Comparison of ENCODE assay signal across 9 cellular contexts in genomic region chr9:115591584-115591984, GRCh38.
DNase-seq lines count a peak whose midpoint lies in the region; ATAC-seq and TF ChIP-seq lines count a peak whose summit lies in the region.
"Had no signal": no experiment of that assay in that cellular context is flagged by ENCODE, and none has a peak within 500 bp of the region (broad histone marks: within the 10 kb centered on the region; RNA-seq: fewer than 3 reads in every experiment).

No MANE protein-coding gene starts in this region.

- H3K9me3 Mint-ChIP-seq in neural progenitor cell = peaks cover 2% of the 10 kb centered on the region
- H3K9me3 Mint-ChIP-seq in activated T-helper 1 cell treated with anti-CD3 and anti-CD28 coated beads, Interleukin-12 subunit alpha, Interleukin-12 subunit beta, Interleukin-2, Interleukin-4 antibody, amounts not matched to agents 30 ng/mL and 10 ng/mL and 1 ng/mL, durations not matched to agents 14 hours and 24 hours and 36 hours = no peaks in the 10 kb centered on the region

- TF ChIP-seq CTCF in BE2C (IDR thresholded peaks at IDR 0.05; ENCODE audit: low read depth, low read length) (peak; percentile 94), fibroblast of pulmonary artery (IDR thresholded peaks at IDR 0.05; ENCODE audit: low read length, missing control alignments) (peak; percentile 98), neural progenitor cell (IDR thresholded peaks at IDR 0.05) (peak; percentile 95)

- H3K4me3 Mint-ChIP-seq in neural progenitor cell = peak overlapping the region; percentile 61
- no peak overlapping the region for H3K4me3 Mint-ChIP-seq in activated T-helper 1 cell treated with anti-CD3 and anti-CD28 coated beads, Interleukin-12 subunit alpha, Interleukin-12 subunit beta, Interleukin-2, Interleukin-4 antibody, amounts not matched to agents 30 ng/mL and 10 ng/mL and 1 ng/mL, durations not matched to agents 14 hours and 24 hours and 36 hours

- H3K4me1 ChIP-seq in BE2C (no peaks in the 10 kb centered on the region), GM23248 (ENCODE audit: insufficient read depth) (peaks cover 68% of the 10 kb centered on the region), neural progenitor cell (peaks cover 22% of the 10 kb centered on the region)

- no peaks in the 10 kb centered on the region for H3K79me2 ChIP-seq in GM23248 (ENCODE audit: insufficient read depth)
- no peaks in the 10 kb centered on the region for H3K79me2 ChIP-seq in neural progenitor cell (ENCODE audit: low read depth)

- H3K27ac ChIP-seq in GM23248 (peak overlapping the region; percentile 96), neural progenitor cell (no peak overlapping the region)
- H3K27ac ChIP-seq: neutrophil had no signal

- peaks cover 28% of the 10 kb centered on the region for H3K4me1 Mint-ChIP-seq in neural progenitor cell
- no peaks in the 10 kb centered on the region for H3K4me1 Mint-ChIP-seq in activated T-helper 1 cell treated with anti-CD3 and anti-CD28 coated beads, Interleukin-12 subunit alpha, Interleukin-12 subunit beta, Interleukin-2, Interleukin-4 antibody, amounts not matched to agents 30 ng/mL and 10 ng/mL and 1 ng/mL, durations not matched to agents 14 hours and 24 hours and 36 hours (ENCODE audit: low read depth)

- H3K27me3 ChIP-seq in BE2C = no peaks in the 10 kb centered on the region
- no peaks in the 10 kb centered on the region for H3K27me3 ChIP-seq in GM23248 (replicated peaks; ENCODE audit: insufficient read depth)
- no peaks in the 10 kb centered on the region for H3K27me3 ChIP-seq in neural progenitor cell

- no peaks in the 10 kb centered on the region for H3K36me3 Mint-ChIP-seq in neural progenitor cell
- H3K36me3 Mint-ChIP-seq in activated T-helper 1 cell treated with anti-CD3 and anti-CD28 coated beads, Interleukin-12 subunit alpha, Interleukin-12 subunit beta, Interleukin-2, Interleukin-4 antibody, amounts not matched to agents 30 ng/mL and 10 ng/mL and 1 ng/mL, durations not matched to agents 14 hours and 24 hours and 36 hours (ENCODE audit: low read depth) = no peaks in the 10 kb centered on the region

- H3K9me2 ChIP-seq in GM23248 (ENCODE audit: insufficient read depth) = no peaks in the 10 kb centered on the region

- no peak overlapping the region for H2AFZ ChIP-seq in GM23248
- H2AFZ ChIP-seq in neural progenitor cell (replicated peaks) = peak overlapping the region; percentile 45

- H3K36me3 ChIP-seq in BE2C (no peaks in the 10 kb centered on the region), GM23248 (ENCODE audit: low read depth) (no peaks in the 10 kb centered on the region), neural progenitor cell (no peaks in the 10 kb centered on the region)
- H3K36me3 ChIP-seq: neutrophil had no signal

- H3K27me3 Mint-ChIP-seq in neural progenitor cell (ENCODE audit: insufficient read depth, low read depth) = peaks cover 4% of the 10 kb centered on the region
- peaks cover 8% of the 10 kb centered on the region for H3K27me3 Mint-ChIP-seq in activated T-helper 1 cell treated with anti-CD3 and anti-CD28 coated beads, Interleukin-12 subunit alpha, Interleukin-12 subunit beta, Interleukin-2, Interleukin-4 antibody, amounts not matched to agents 30 ng/mL and 10 ng/mL and 1 ng/mL, durations not matched to agents 14 hours and 24 hours and 36 hours (ENCODE audit: insufficient read depth)

- H3K9ac ChIP-seq in GM23248 (peak overlapping the region; percentile 72), neural progenitor cell (no peak overlapping the region)

- H3K4me2 ChIP-seq in GM23248 (ENCODE audit: unreplicated experiment) = peak overlapping the region; percentile 67
- peak overlapping the region; percentile 36 for H3K4me2 ChIP-seq in neural progenitor cell

- H4K20me1 ChIP-seq in GM23248 (ENCODE audit: insufficient read depth) = no peaks in the 10 kb centered on the region
- H4K20me1 ChIP-seq in neural progenitor cell (ENCODE audit: low read depth) = no peaks in the 10 kb centered on the region

- peak; percentile 51 for DNase-seq in BE2C
- peak; percentile 99 for DNase-seq in GM23248
- DNase-seq in NCI-H1694 treated with DMSO at 0.1 percent for 48 hours (lab: John Stamatoyannopoulos, UW) = peak; percentile 78
- DNase-seq in SKM-1 (lab: John Stamatoyannopoulos, UW; ENCODE audit: unreplicated experiment) = peak; percentile 3
- peak; percentile 99 for DNase-seq in fibroblast of pulmonary artery (ENCODE audit: low read depth)
- DNase-seq in neural progenitor cell (ENCODE audit: low spot score) = peak; percentile 88
- no peak for DNase-seq in activated T-helper 1 cell treated with anti-CD3 and anti-CD28 coated beads, Interleukin-12 subunit alpha, Interleukin-12 subunit beta, Interleukin-2, Interleukin-4 antibody, amounts not matched to agents 30 ng/mL and 10 ng/mL and 1 ng/mL, durations not matched to agents 14 hours and 24 hours and 36 hours (ENCODE audit: low spot score)

- no peak for ATAC-seq in HG03342 (IDR thresholded peaks at IDR 0.05; ENCODE audit: unreplicated experiment)

- peak overlapping the region; percentile 91 for H3K27ac Mint-ChIP-seq in neural progenitor cell
- H3K27ac Mint-ChIP-seq in activated T-helper 1 cell treated with anti-CD3 and anti-CD28 coated beads, Interleukin-12 subunit alpha, Interleukin-12 subunit beta, Interleukin-2, Interleukin-4 antibody, amounts not matched to agents 30 ng/mL and 10 ng/mL and 1 ng/mL, durations not matched to agents 14 hours and 24 hours and 36 hours = no peak overlapping the region

- 0 to 1% methylated on average over 4 of the region's 4 CpGs for WGBS in GM23248 (ENCODE audit: low coverage in 1 of 2, low lambda C conversion rate in 2 of 2, missing lambda C conversion rate in 2 of 2), 2 experiments

- intact Hi-C loops in activated T-helper 1 cell treated with anti-CD3 and anti-CD28 coated beads, Interleukin-12 subunit alpha, Interleukin-12 subunit beta, Interleukin-2, Interleukin-4 antibody, amounts not matched to agents 30 ng/mL and 10 ng/mL and 1 ng/mL, durations not matched to agents 14 hours and 24 hours and 36 hours (cut with micrococcal nuclease) = no loop called here

- in situ Hi-C loops in GM23248 (cut with MboI) = loop anchor here (10.0 kb wide), 1 partner anchor 563 kb away; the partner anchor contains the start of gene PAPPA

- H3K4me3 ChIP-seq in BE2C (ENCODE audit: low read depth, low read length) = no peak overlapping the region
- H3K4me3 ChIP-seq in GM23248 = peak overlapping the region; percentile 26; the same call in 1 of the 2 replicates
- no peak overlapping the region for H3K4me3 ChIP-seq in fibroblast of pulmonary artery (replicated peaks; ENCODE audit: low read depth, low read length)
- no peak overlapping the region for H3K4me3 ChIP-seq in neural progenitor cell

- H3K9me3 ChIP-seq in BE2C (no peaks in the 10 kb centered on the region), GM23248 (ENCODE audit: low read depth) (no peaks in the 10 kb centered on the region), neural progenitor cell (ENCODE audit: low read depth) (no peaks in the 10 kb centered on the region)
- H3K9me3 ChIP-seq: neutrophil had no signal

- H3F3A ChIP-seq in GM23248 (ENCODE audit: insufficient read depth) (peaks cover 70% of the 10 kb centered on the region), neural progenitor cell (ENCODE audit: low read depth) (no peaks in the 10 kb centered on the region)
